In genomic region chr9:134730761-134731496, GRCh38 we compare ENCODE assay signal across 17 cellular contexts.
A peak's percentile ranks its signal among the peaks of the same experiment; 100 is the strongest.
DNase-seq lines count a peak whose midpoint lies in the region; ATAC-seq, FAIRE-seq and TF ChIP-seq lines count a peak whose summit lies in the region.
"Had no signal": no experiment of that assay in that cellular context is flagged by ENCODE, and none has a peak within 500 bp of the region (broad histone marks: within the 10 kb centered on the region; RNA-seq: fewer than 3 reads in every experiment).

No MANE protein-coding gene starts in this region.

- H3K4me3 Mint-ChIP-seq in astrocyte (ENCODE audit: unreplicated experiment) = no peak overlapping the region

- H3K4me3 ChIP-seq in astrocyte (ENCODE audit: insufficient read depth, low read depth, low read length) = no peak overlapping the region
- no peak overlapping the region for H3K4me3 ChIP-seq in rectal smooth muscle tissue (ENCODE audit: low read length)
- no peak overlapping the region for H3K4me3 ChIP-seq in uterus
- H3K4me3 ChIP-seq: MG63 had no signal

- H3K27ac ChIP-seq in astrocyte (ENCODE audit: low read depth, low read length) (no peak overlapping the region), rectal smooth muscle tissue (ENCODE audit: low read depth, low read length) (peak overlapping the region; percentile 79), uterus (peak overlapping the region; percentile 51 to 67)

- DNase-seq in astrocyte (ENCODE audit: low read depth) = no peak
- DNase-seq in left ventricle myocardium superior = peak; percentile 56
- DNase-seq in uterus = no peak
- DNase-seq in activated CD4-positive, alpha-beta T cell treated with anti-CD3 and anti-CD28 coated beads for 48 hours = no peak
- no peak for DNase-seq in activated naive CD4-positive, alpha-beta T cell treated with anti-CD3 and anti-CD28 coated beads, Interleukin-2, amount 50 U/mL, for 72 hours (ENCODE audit: low spot score in 2 of 2)
- DNase-seq: COR-L47, GF-D8, Karpas-422, MG63, NCI-H1092 treated with DMSO at 0.1 percent for 48 hours, NCI-H69, SIG-M5 had no signal

- peaks cover 35% of the 10 kb centered on the region for H3K36me3 Mint-ChIP-seq in astrocyte (ENCODE audit: low read depth, unreplicated experiment)
- peaks cover 0 to 6% of the 10 kb centered on the region in 2 donors for H3K36me3 Mint-ChIP-seq in activated naive CD4-positive, alpha-beta T cell treated with anti-CD3 and anti-CD28 coated beads, Interleukin-2, amount 50 U/mL, for 72 hours

- H2AFZ ChIP-seq in astrocyte (ENCODE audit: low read depth, low read length) = no peak overlapping the region

- H3K9me3 Mint-ChIP-seq in astrocyte (ENCODE audit: unreplicated experiment) = peaks cover 3% of the 10 kb centered on the region
- peaks cover 4 to 5% of the 10 kb centered on the region in 2 donors for H3K9me3 Mint-ChIP-seq in activated naive CD4-positive, alpha-beta T cell treated with anti-CD3 and anti-CD28 coated beads, Interleukin-2, amount 50 U/mL, for 72 hours

- ATAC-seq in left ventricle myocardium superior (peak; percentile 12), GM21737 (IDR thresholded peaks at IDR 0.05; ENCODE audit: unreplicated experiment) (no peak)
- no peak for ATAC-seq in activated naive CD4-positive, alpha-beta T cell treated with anti-CD3 and anti-CD28 coated beads, Interleukin-2, amount 50 U/mL, for 72 hours

- intact Hi-C loops in left ventricle myocardium superior (cut with micrococcal nuclease) (no loop called here), uterus (cut with DNase I; ENCODE audit: low total_unique reads) (loop anchor here (10.0 kb wide), 1 partner anchor 276 kb away; no protein-coding TSS in a partner anchor)

- H3K4me1 Mint-ChIP-seq in astrocyte (ENCODE audit: low read depth, unreplicated experiment) = peaks cover 29% of the 10 kb centered on the region

- H3K4me1 ChIP-seq in astrocyte (ENCODE audit: insufficient read depth, low read length) (peaks cover 16% of the 10 kb centered on the region), rectal smooth muscle tissue (ENCODE audit: control insufficient read depth, insufficient read depth, low read length) (peaks cover 56% of the 10 kb centered on the region), uterus (peaks cover 0 to 14% of the 10 kb centered on the region in 2 donors)

- TF ChIP-seq CTCF in astrocyte (IDR thresholded peaks at IDR 0.05; ENCODE audit: insufficient read depth, low read depth, low read length) (no peak), uterus (IDR thresholded peaks at IDR 0.05) (no peak)

- peaks cover 34% of the 10 kb centered on the region for H3K36me3 ChIP-seq in astrocyte (ENCODE audit: insufficient read depth, low read length)
- peaks cover 5% of the 10 kb centered on the region for H3K36me3 ChIP-seq in rectal smooth muscle tissue (ENCODE audit: control insufficient read depth, insufficient read depth, low read length)
- H3K36me3 ChIP-seq in uterus = no peaks in the 10 kb centered on the region

- H4K20me1 ChIP-seq in astrocyte (ENCODE audit: insufficient read depth, low read length) = peaks cover 99% of the 10 kb centered on the region

- H3K79me2 ChIP-seq in astrocyte (ENCODE audit: insufficient read depth, low read length) = peaks cover 60% of the 10 kb centered on the region

- no peak for FAIRE-seq in astrocyte (lab: Jason Lieb, UNC)
- FAIRE-seq: GM12891, GM18507, RCC 7860 had no signal

- H3K27me3 ChIP-seq in astrocyte (ENCODE audit: insufficient read depth, low read length) = no peaks in the 10 kb centered on the region
- H3K27me3 ChIP-seq in rectal smooth muscle tissue (ENCODE audit: control insufficient read depth, insufficient read depth, low read length) = no peaks in the 10 kb centered on the region
- H3K27me3 ChIP-seq in uterus = no peaks in the 10 kb centered on the region
- H3K27me3 ChIP-seq: MG63 had no signal

- no peaks in the 10 kb centered on the region for H3K27me3 Mint-ChIP-seq in astrocyte (ENCODE audit: low read depth, unreplicated experiment)

- H3K9me3 ChIP-seq in astrocyte (ENCODE audit: insufficient read depth, low read depth, low read length) (no peaks in the 10 kb centered on the region), uterus (no peaks in the 10 kb centered on the region)
- H3K9me3 ChIP-seq: MG63 had no signal

- H3K4me2 ChIP-seq in astrocyte (ENCODE audit: low read length) = no peak overlapping the region

- H3K27ac Mint-ChIP-seq in astrocyte (ENCODE audit: unreplicated experiment) = peak overlapping the region; percentile 58
- peak overlapping the region in 1 of 2 donors; percentile 55 for H3K27ac Mint-ChIP-seq in activated naive CD4-positive, alpha-beta T cell treated with anti-CD3 and anti-CD28 coated beads, Interleukin-2, amount 50 U/mL, for 72 hours

- no peak overlapping the region for H3K9ac ChIP-seq in astrocyte (ENCODE audit: low read length)
- H3K9ac ChIP-seq in rectal smooth muscle tissue (ENCODE audit: low read length) = no peak overlapping the region

- TF ChIP-seq POLR2A in uterus (IDR thresholded peaks at IDR 0.05) = no peak
